11 cellular contexts compared by ENCODE assay signal in the genomic region with DNA sequence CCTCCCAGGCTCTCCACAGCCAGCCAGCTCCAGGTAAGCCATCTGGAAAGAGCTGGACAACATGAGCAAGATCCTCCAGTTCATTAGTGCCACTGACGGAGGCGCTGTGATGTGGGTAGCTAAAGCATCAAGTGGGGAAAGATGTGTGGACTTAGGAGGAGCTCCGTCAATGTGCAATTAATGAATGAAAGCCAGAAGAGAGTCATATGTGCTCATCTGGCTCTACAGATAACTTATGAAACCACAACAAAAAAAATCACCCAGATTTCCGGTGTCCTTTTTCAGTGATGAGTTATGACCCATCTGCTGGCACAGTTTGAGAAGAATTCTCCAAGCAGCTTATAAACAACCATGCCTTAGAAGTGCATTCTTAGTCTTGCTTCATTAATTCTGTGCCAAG.
A peak's percentile ranks its signal among the peaks of the same experiment; 100 is the strongest.
DNase-seq lines count a peak whose midpoint lies in the region; ATAC-seq and TF ChIP-seq lines count a peak whose summit lies in the region.
"Had no signal": no experiment of that assay in that cellular context is flagged by ENCODE, and none has a peak within 500 bp of the region (broad histone marks: within the 10 kb centered on the region; RNA-seq: fewer than 3 reads in every experiment).

No MANE protein-coding gene starts in this region.

- no peak overlapping the region for H3K4me2 ChIP-seq in PC-3 (ENCODE audit: low read length)

- intact Hi-C loops in PC-3 (cut with micrococcal nuclease) = loop anchor here (5.0 to 10.0 kb wide), 2 partner anchors 95 to 858 kb away; no protein-coding TSS in a partner anchor

- no peak overlapping the region for H3K27ac ChIP-seq in PC-3 (ENCODE audit: low read length)
- H3K27ac ChIP-seq: C4-2B had no signal

- no peaks in the 10 kb centered on the region for H3K27me3 ChIP-seq in PC-3 (ENCODE audit: low read length)

- H3K4me1 ChIP-seq in PC-3 (ENCODE audit: insufficient read depth, low read length) = no peaks in the 10 kb centered on the region; the same call in 1 of the 2 replicates

- no peaks in the 10 kb centered on the region for H4K20me1 ChIP-seq in PC-3 (ENCODE audit: low read length)

- H3K4me3 ChIP-seq in PC-3 (ENCODE audit: low read length) = no peak overlapping the region
- H3K4me3 ChIP-seq: skin epidermis had no signal

- H3F3A ChIP-seq in PC-3 (ENCODE audit: low read length, unreplicated experiment) = no peaks in the 10 kb centered on the region

- H2AFZ ChIP-seq in PC-3 (ENCODE audit: low read length) = no peak overlapping the region

- no peaks in the 10 kb centered on the region for H3K36me3 ChIP-seq in PC-3 (ENCODE audit: low read depth, low read length)

- CTCF ChIA-PET in PC-3 (lab: Charles Lee) = no interaction called here

- no peak for TF ChIP-seq CTCF in PC-3 (conservative IDR thresholded peaks at IDR 0.05; ENCODE audit: low read depth, low read length)

- H3K9me2 ChIP-seq in PC-3 (replicated peaks; ENCODE audit: low read length) = no peaks in the 10 kb centered on the region

- H3K79me2 ChIP-seq in PC-3 (ENCODE audit: low read length) = no peaks in the 10 kb centered on the region

- no TSS peak for BruUV-seq in PC-3 (replicated peaks; lab: Mats Ljungman, UMichigan)

- POLR2A ChIA-PET in PC-3 (lab: Charles Lee; ENCODE audit: unreplicated experiment) = no interaction called here

- no peak overlapping the region for H3K9ac ChIP-seq in PC-3 (ENCODE audit: low read length)

- ATAC-seq in GM18508 (IDR thresholded peaks at IDR 0.05; ENCODE audit: insufficient read depth, unreplicated experiment) (peak; percentile 53), PC-3 (no peak), HG02610 (IDR thresholded peaks at IDR 0.05; ENCODE audit: unreplicated experiment) (no peak)

- peak; percentile 86 for DNase-seq in A172 (ENCODE audit: low spot score)
- peak; percentile 31 for DNase-seq in PC-3
- DNase-seq in fibroblast of peridontal ligament (ENCODE audit: extremely low read depth) = peak; percentile 81
- DNase-seq in stimulated activated CD4-positive, alpha-beta T cell treated with anti-CD3 and anti-CD28 coated beads, Interleukin-15, amount 100 ng/mL, for 24 hours = no peak
- DNase-seq in NCI-H2107 treated with DMSO at 0.1 percent for 48 hours (lab: John Stamatoyannopoulos, UW; ENCODE audit: unreplicated experiment) = no peak
- no peak for DNase-seq in SKM-1 (lab: John Stamatoyannopoulos, UW; ENCODE audit: unreplicated experiment)
- DNase-seq: stimulated activated CD8-positive, alpha-beta memory T cell treated with anti-CD3 and anti-CD28 coated beads, Interleukin-4, amount 100 ng/mL, for 48 hours had no signal

- H3K9me3 ChIP-seq in PC-3 (ENCODE audit: low read length) = no peaks in the 10 kb centered on the region

Comparison
In these comparisons a context has a peak if more than half of its experiments do, and no peak if none do; other contexts are left out.
1. DNase-seq: peak in A172 (single experiment), PC-3 (single experiment) and fibroblast of peridontal ligament (single experiment); none in stimulated activated CD4-positive, alpha-beta T cell treated with anti-CD3 and anti-CD28 coated beads, Interleukin-15, amount 100 ng/mL, for 24 hours (single experiment), NCI-H2107 treated with DMSO at 0.1 percent for 48 hours (single experiment) and SKM-1 (single experiment).